1 cellular context compared by ENCODE assay signal in genomic region chr6:7881765-7882500, GRCh38.
TF ChIP-seq lines count a peak whose summit lies in the region.

No MANE protein-coding gene starts in this region.

TF ChIP-seq in GM23338, 12 proteins besides CTCF, POLR2A, EP300 and RAD21 (continued from another document):
- TF ChIP-seq ZNF114 (CRISPR knock-in tag; IDR thresholded peaks at IDR 0.05) (no peak), STAT1 (IDR thresholded peaks at IDR 0.05; ENCODE audit: unreplicated experiment) (no peak), EZH2 (IDR thresholded peaks at IDR 0.05; ENCODE audit: low read depth, unreplicated experiment) (no peak), CREB1 (CRISPR knock-in tag; IDR thresholded peaks at IDR 0.05; ENCODE audit: low read depth) (no peak)
TF ChIP-seq in GM23338: peak in this region for 0.
